Comparison of ENCODE assay signal across 34 cellular contexts in genomic region chr11:131918663-131919062, GRCh38.
"Had no signal": no experiment of that assay in that cellular context is flagged by ENCODE, and none has a peak within 500 bp of the region (broad histone marks: within the 10 kb centered on the region; RNA-seq: fewer than 3 reads in every experiment).

No MANE protein-coding gene starts in this region.

- H3K4me3 ChIP-seq: ascending aorta, coronary artery, dorsolateral prefrontal cortex, esophagus squamous epithelium, gastroesophageal sphincter, heart right ventricle had no signal

- FAIRE-seq: bronchial epithelial cell, endometrium, endothelial cell of umbilical vein, TTC549 had no signal

- H3K9me3 ChIP-seq: ascending aorta, esophagus squamous epithelium, gastroesophageal sphincter, heart right ventricle had no signal

- H3K27me3 ChIP-seq: ascending aorta, dorsolateral prefrontal cortex, esophagus squamous epithelium had no signal

- H3K27ac ChIP-seq: ascending aorta, coronary artery, epithelial cell of prostate, esophagus squamous epithelium, gastroesophageal sphincter, heart right ventricle, VCaP had no signal

- H3K4me3 Mint-ChIP-seq: activated CD4-positive, alpha-beta memory T cell treated with anti-CD3 and anti-CD28 coated beads, Interleukin-2, amount 10 ng/mL, durations not matched to agents 7 days and 5 days; activated CD4-positive, alpha-beta T cell treated with anti-CD3 and anti-CD28 coated beads, Interleukin-2, amount 10 ng/mL, durations not matched to agents 7 days and 5 days; activated naive CD4-positive, alpha-beta T cell treated with anti-CD3 and anti-CD28 coated beads, Interleukin-2, amount 10 ng/mL, durations not matched to agents 7 days and 5 days; activated naive CD8-positive, alpha-beta T cell treated with anti-CD3 and anti-CD28 coated beads, Interleukin-2, amount 10 ng/mL, durations not matched to agents 7 days and 5 days; activated T-cell treated with anti-CD3 and anti-CD28 coated beads, Interleukin-2, amount 50 U/mL, for 24 hours; activated T-cell treated with anti-CD3 and anti-CD28 coated beads, Interleukin-2, amount 50 U/mL, for 72 hours; brain; central memory CD8-positive, alpha-beta T cell; dendritic cell treated with granulocyte-macrophage colony-stimulating factor and Interleukin-4, amounts not matched to agents 40 ng/mL and 50 ng/mL, for 4 days; effector memory CD8-positive, alpha-beta T cell; WTC11 had no signal

- H3K36me3 ChIP-seq: ascending aorta, esophagus squamous epithelium, gastroesophageal sphincter, heart right ventricle had no signal

- H3K27ac Mint-ChIP-seq: activated CD4-positive, alpha-beta memory T cell treated with anti-CD3 and anti-CD28 coated beads, Interleukin-2, amount 10 ng/mL, durations not matched to agents 7 days and 5 days; activated CD4-positive, alpha-beta T cell treated with anti-CD3 and anti-CD28 coated beads, Interleukin-2, amount 10 ng/mL, durations not matched to agents 7 days and 5 days; activated naive CD4-positive, alpha-beta T cell treated with anti-CD3 and anti-CD28 coated beads, Interleukin-2, amount 10 ng/mL, durations not matched to agents 7 days and 5 days; activated naive CD4-positive, alpha-beta T cell treated with anti-CD3 and anti-CD28 coated beads, Interleukin-2, amount 50 U/mL, for 72 hours; activated naive CD8-positive, alpha-beta T cell treated with anti-CD3 and anti-CD28 coated beads, Interleukin-2, amount 10 ng/mL, durations not matched to agents 7 days and 5 days; activated T-cell treated with anti-CD3 and anti-CD28 coated beads, Interleukin-2, amount 50 U/mL, for 24 hours; activated T-cell treated with anti-CD3 and anti-CD28 coated beads, Interleukin-2, amount 50 U/mL, for 72 hours; brain; dendritic cell treated with granulocyte-macrophage colony-stimulating factor and Interleukin-4, amounts not matched to agents 40 ng/mL and 50 ng/mL, for 4 days; effector memory CD8-positive, alpha-beta T cell; WTC11 had no signal

- ATAC-seq: activated naive CD4-positive, alpha-beta T cell treated with anti-CD3 and anti-CD28 coated beads, Interleukin-2, amount 50 U/mL, for 72 hours; activated T-cell treated with anti-CD3 and anti-CD28 coated beads, Interleukin-2, amount 50 U/mL, for 72 hours; effector memory CD8-positive, alpha-beta T cell; gastroesophageal sphincter; heart right ventricle had no signal

- H3K4me1 Mint-ChIP-seq: activated CD4-positive, alpha-beta memory T cell treated with anti-CD3 and anti-CD28 coated beads, Interleukin-2, amount 10 ng/mL, durations not matched to agents 7 days and 5 days; activated CD4-positive, alpha-beta T cell treated with anti-CD3 and anti-CD28 coated beads, Interleukin-2, amount 10 ng/mL, durations not matched to agents 7 days and 5 days; activated naive CD4-positive, alpha-beta T cell treated with anti-CD3 and anti-CD28 coated beads, Interleukin-2, amount 10 ng/mL, durations not matched to agents 7 days and 5 days; activated naive CD8-positive, alpha-beta T cell treated with anti-CD3 and anti-CD28 coated beads, Interleukin-2, amount 10 ng/mL, durations not matched to agents 7 days and 5 days; central memory CD8-positive, alpha-beta T cell had no signal

- H3K36me3 Mint-ChIP-seq: activated naive CD4-positive, alpha-beta T cell treated with anti-CD3 and anti-CD28 coated beads, Interleukin-2, amount 10 ng/mL, durations not matched to agents 7 days and 5 days; activated naive CD4-positive, alpha-beta T cell treated with anti-CD3 and anti-CD28 coated beads, Interleukin-2, amount 50 U/mL, for 72 hours; activated naive CD8-positive, alpha-beta T cell treated with anti-CD3 and anti-CD28 coated beads, Interleukin-2, amount 10 ng/mL, durations not matched to agents 7 days and 5 days; WTC11 had no signal

- H3K9me3 Mint-ChIP-seq: activated CD4-positive, alpha-beta memory T cell treated with anti-CD3 and anti-CD28 coated beads, Interleukin-2, amount 10 ng/mL, durations not matched to agents 7 days and 5 days; activated naive CD4-positive, alpha-beta T cell treated with anti-CD3 and anti-CD28 coated beads, Interleukin-2, amount 50 U/mL, for 72 hours; activated naive CD8-positive, alpha-beta T cell treated with anti-CD3 and anti-CD28 coated beads, Interleukin-2, amount 10 ng/mL, durations not matched to agents 7 days and 5 days; activated T-cell treated with anti-CD3 and anti-CD28 coated beads, Interleukin-2, amount 50 U/mL, for 24 hours; dendritic cell treated with granulocyte-macrophage colony-stimulating factor and Interleukin-4, amounts not matched to agents 40 ng/mL and 50 ng/mL, for 4 days; WTC11 had no signal

- H3K27me3 Mint-ChIP-seq: activated CD4-positive, alpha-beta memory T cell treated with anti-CD3 and anti-CD28 coated beads, Interleukin-2, amount 10 ng/mL, durations not matched to agents 7 days and 5 days; activated CD4-positive, alpha-beta T cell treated with anti-CD3 and anti-CD28 coated beads, Interleukin-2, amount 10 ng/mL, durations not matched to agents 7 days and 5 days; activated naive CD4-positive, alpha-beta T cell treated with anti-CD3 and anti-CD28 coated beads, Interleukin-2, amount 10 ng/mL, durations not matched to agents 7 days and 5 days; activated naive CD8-positive, alpha-beta T cell treated with anti-CD3 and anti-CD28 coated beads, Interleukin-2, amount 10 ng/mL, durations not matched to agents 7 days and 5 days; central memory CD8-positive, alpha-beta T cell had no signal

- DNase-seq: activated CD4-positive, alpha-beta memory T cell treated with anti-CD3 and anti-CD28 coated beads, Interleukin-2, amount 10 ng/mL, durations not matched to agents 7 days and 5 days; activated CD4-positive, alpha-beta T cell treated with anti-CD3 and anti-CD28 coated beads for 1 hour; activated CD4-positive, alpha-beta T cell treated with anti-CD3 and anti-CD28 coated beads for 4 hours; activated CD4-positive, alpha-beta T cell treated with anti-CD3 and anti-CD28 coated beads, Interleukin-2, amount 10 ng/mL, durations not matched to agents 7 days and 5 days; activated CD4-positive, alpha-beta T cell treated with anti-CD3 and anti-CD28 coated beads, Interleukin-2, amount 50 U/mL, for 4 hours; activated CD8-positive, alpha-beta memory T cell treated with anti-CD3 and anti-CD28 coated beads, Interleukin-2, amount 50 U/mL, for 48 hours; activated gamma-delta T cell; activated naive CD4-positive, alpha-beta T cell; activated naive CD4-positive, alpha-beta T cell treated with anti-CD3 and anti-CD28 coated beads, Interleukin-2, amount 10 ng/mL, durations not matched to agents 7 days and 5 days; activated naive CD8-positive, alpha-beta T cell treated with anti-CD3 and anti-CD28 coated beads, Interleukin-2, amount 10 ng/mL, durations not matched to agents 7 days and 5 days; activated T-cell treated with anti-CD3 and anti-CD28 coated beads for 4 hours; activated T-cell treated with anti-CD3 and anti-CD28 coated beads, Interleukin-2, amount 50 U/mL, for 24 hours; activated T-cell treated with anti-CD3 and anti-CD28 coated beads, Interleukin-2, amount 50 U/mL, for 72 hours; effector CD4-positive, alpha-beta T cell; effector memory CD8-positive, alpha-beta T cell; esophagus squamous epithelium; foreskin melanocyte; heart right ventricle; T-helper 2 cell had no signal

- H3K4me1 ChIP-seq: ascending aorta, esophagus squamous epithelium had no signal
